ENCODE assay signal across 10 cellular contexts in the genomic region with DNA sequence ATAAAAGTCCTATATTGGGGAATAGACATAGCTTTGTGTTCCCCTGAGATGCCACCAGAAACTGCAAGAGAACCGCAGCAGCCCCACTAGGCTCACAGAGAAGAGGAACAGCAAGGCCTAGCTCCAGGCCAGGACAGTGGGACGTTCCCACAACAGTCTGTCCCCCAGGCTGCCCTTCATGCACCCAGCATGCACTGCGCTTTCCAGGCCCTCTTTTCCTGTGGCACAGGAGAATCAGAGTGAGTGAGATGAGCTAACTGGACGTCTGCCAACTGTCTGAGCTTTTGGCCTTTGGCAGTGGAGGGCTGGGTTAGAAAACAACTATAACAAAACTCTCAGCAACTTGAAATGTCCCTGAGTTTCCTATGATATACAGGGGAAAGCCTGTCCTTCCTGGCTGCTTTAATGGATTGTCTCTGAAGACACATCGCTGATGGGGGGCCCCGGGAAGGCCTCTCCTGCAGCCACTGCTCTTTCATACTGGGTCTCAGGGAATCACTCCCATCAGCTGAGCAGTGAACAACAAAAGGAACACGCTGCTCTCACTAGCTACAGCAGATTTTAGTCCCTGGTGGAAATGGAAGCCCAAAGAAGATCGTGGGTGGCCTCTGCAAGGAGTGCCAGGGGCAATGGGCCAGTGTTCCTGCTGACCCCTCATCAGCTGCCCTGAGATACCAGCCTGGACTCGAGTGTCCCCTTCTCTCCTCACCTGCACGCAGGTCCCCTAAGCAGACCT. TPM values are rescaled to one million over a fixed set of nuclear protein-coding genes. Genes with fewer than 3 reads are reported as not detected.
DNase-seq lines count a peak whose midpoint lies in the region; ATAC-seq and TF ChIP-seq lines count a peak whose summit lies in the region.
"Had no signal": no experiment of that assay in that cellular context is flagged by ENCODE, and none has a peak within 500 bp of the region (broad histone marks: within the 10 kb centered on the region; RNA-seq: fewer than 3 reads in every experiment).

No MANE protein-coding gene starts in this region.

- no peaks in the 10 kb centered on the region for H3K9me3 Mint-ChIP-seq in activated naive CD8-positive, alpha-beta T cell (ENCODE audit: low read depth)
- H3K9me3 Mint-ChIP-seq in activated naive CD8-positive, alpha-beta T cell treated with anti-CD3 and anti-CD28 coated beads, Interleukin-2, amount 50 U/mL, for 24 hours: no peaks in the 10 kb centered on the region

- H3K27ac Mint-ChIP-seq in activated naive CD8-positive, alpha-beta T cell: peak overlapping the region; percentile 54
- H3K27ac Mint-ChIP-seq in activated naive CD8-positive, alpha-beta T cell treated with anti-CD3 and anti-CD28 coated beads, Interleukin-2, amount 50 U/mL, for 24 hours: no peak overlapping the region

- TF ChIP-seq POLR2A in breast epithelium (IDR thresholded peaks at IDR 0.05): no peak

- H3K4me1 ChIP-seq in breast epithelium: peaks cover 7% of the 10 kb centered on the region in 2 donors

- no peaks in the 10 kb centered on the region for H3K36me3 ChIP-seq in breast epithelium

- H3K27me3 ChIP-seq in breast epithelium: peaks cover 0 to 5% of the 10 kb centered on the region in 2 donors
- H3K27me3 ChIP-seq: SJSA1 had no signal

- ATAC-seq in activated naive CD8-positive, alpha-beta T cell treated with anti-CD3 and anti-CD28 coated beads, Interleukin-2, amount 50 U/mL, for 24 hours: no peak
- no peak for ATAC-seq in GM21619 (IDR thresholded peaks at IDR 0.05; ENCODE audit: unreplicated experiment)

- H3K4me3 Mint-ChIP-seq in activated naive CD8-positive, alpha-beta T cell: no peak overlapping the region
- H3K4me3 Mint-ChIP-seq in activated naive CD8-positive, alpha-beta T cell treated with anti-CD3 and anti-CD28 coated beads, Interleukin-2, amount 50 U/mL, for 24 hours: no peak overlapping the region

- H3K36me3 Mint-ChIP-seq in activated naive CD8-positive, alpha-beta T cell: no peaks in the 10 kb centered on the region
- H3K36me3 Mint-ChIP-seq in activated naive CD8-positive, alpha-beta T cell treated with anti-CD3 and anti-CD28 coated beads, Interleukin-2, amount 50 U/mL, for 24 hours (ENCODE audit: low read depth): no peaks in the 10 kb centered on the region

- DNase-seq in activated naive CD8-positive, alpha-beta T cell treated with anti-CD3 and anti-CD28 coated beads, Interleukin-2, amount 50 U/mL, for 24 hours: no peak
- DNase-seq in breast epithelium (ENCODE audit: low spot score in 2 of 2) (no peak), left kidney (ENCODE audit: low read depth, low spot score) (peak; percentile 65), NCI-H1930 (lab: John Stamatoyannopoulos, UW) (no peak)
- DNase-seq in stimulated activated CD4-positive, alpha-beta T cell treated with anti-CD3 and anti-CD28 coated beads, Interleukin-2, amount 100 ng/mL, for 48 hours: no peak
- DNase-seq in effector CD8-positive, alpha-beta T cell (lab: John Stamatoyannopoulos, UW): no peak
- DNase-seq: cerebellar nuclear complex had no signal

- TF ChIP-seq CTCF in breast epithelium (IDR thresholded peaks at IDR 0.05): no peak

- H3K27me3 Mint-ChIP-seq in activated naive CD8-positive, alpha-beta T cell: no peaks in the 10 kb centered on the region
- H3K27me3 Mint-ChIP-seq in activated naive CD8-positive, alpha-beta T cell treated with anti-CD3 and anti-CD28 coated beads, Interleukin-2, amount 50 U/mL, for 24 hours: no peaks in the 10 kb centered on the region

- H3K4me1 Mint-ChIP-seq in activated naive CD8-positive, alpha-beta T cell (ENCODE audit: low read depth): peaks cover 45% of the 10 kb centered on the region
- H3K4me1 Mint-ChIP-seq in activated naive CD8-positive, alpha-beta T cell treated with anti-CD3 and anti-CD28 coated beads, Interleukin-2, amount 50 U/mL, for 24 hours: peaks cover 37% of the 10 kb centered on the region

- peak overlapping the region; percentile 60 to 72 for H3K27ac ChIP-seq in breast epithelium
- H3K27ac ChIP-seq: SJSA1 had no signal

- no peaks in the 10 kb centered on the region for H3K9me3 ChIP-seq in breast epithelium
- H3K9me3 ChIP-seq: SJSA1 had no signal

- H3K4me3 ChIP-seq in breast epithelium: no peak overlapping the region
- H3K4me3 ChIP-seq: SJSA1 had no signal

- intact Hi-C loops in breast epithelium (cut with DNase I; ENCODE audit: low total_unique reads): loop anchor here (10.0 kb wide), 1 partner anchor 152 kb away; no protein-coding TSS in a partner anchor

RNA-seq across cellular contexts. Expression of a gene that starts 53.5 kb away (rescaled TPM):
- 10 to 100 TPM; 20.3 to 55.6 (median 33.1) TPM for total RNA-seq in breast epithelium
